18 cellular contexts compared by ENCODE assay signal in the genomic region with DNA sequence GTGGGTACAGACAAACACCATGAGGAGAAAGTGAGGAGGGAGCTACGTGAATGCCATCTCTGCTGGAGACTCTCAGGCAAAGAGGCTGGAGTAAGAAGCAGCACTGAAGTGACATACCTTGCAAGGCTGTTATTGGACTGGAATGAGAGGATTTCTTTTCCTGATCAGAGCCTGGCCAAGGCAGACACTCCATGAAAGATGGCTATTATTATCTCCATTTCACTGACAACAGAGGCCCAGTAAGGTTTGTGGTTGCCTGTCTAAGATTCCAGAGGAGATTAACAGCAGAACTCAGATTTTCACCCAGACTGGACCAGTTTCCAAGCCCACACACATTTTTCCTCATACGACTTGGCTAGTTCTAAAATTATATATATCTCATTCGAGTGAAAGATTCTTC.
DNase-seq lines count a peak whose midpoint lies in the region; ATAC-seq and TF ChIP-seq lines count a peak whose summit lies in the region.
"Had no signal": no experiment of that assay in that cellular context is flagged by ENCODE, and none has a peak within 500 bp of the region (broad histone marks: within the 10 kb centered on the region; RNA-seq: fewer than 3 reads in every experiment).

No MANE protein-coding gene starts in this region.

- CTCF ChIA-PET in SK-N-SH (lab: Yijun Ruan, JAX): no interaction called here
- CTCF ChIA-PET in CD8-positive, alpha-beta T cell (lab: Charles Lee): no interaction called here

- H3K4me1 Mint-ChIP-seq in CD8-positive, alpha-beta T cell (ENCODE audit: low read depth): no peaks in the 10 kb centered on the region

- DNase-seq in AG20443 (ENCODE audit: low spot score) (peak; percentile 27), SK-N-SH (no peak), choroid plexus epithelial cell (ENCODE audit: low read depth) (peak; percentile 25), retinal pigment epithelial cell (ENCODE audit: low read depth) (peak; percentile 16), breast epithelium (ENCODE audit: low spot score in 2 of 2) (no peak), foreskin keratinocyte (no peak)
- no peak for DNase-seq in CD8-positive, alpha-beta T cell
- DNase-seq: Caco-2, DMS153, EL, GOT3, NCI-H1105, NCI-H2081, NCI-H446 treated with DMSO at 0.1 percent for 48 hours, Right ventricle myocardium superior had no signal

- intact Hi-C loops in CD8-positive, alpha-beta T cell (cut with DNase I, micrococcal nuclease): no loop called here
- intact Hi-C loops in breast epithelium (cut with DNase I; ENCODE audit: low total_unique reads): no loop called here

- TF ChIP-seq POLR2A in breast epithelium (IDR thresholded peaks at IDR 0.05): no peak

- no peaks in the 10 kb centered on the region for H3K4me1 ChIP-seq in SK-N-SH (ENCODE audit: control insufficient read depth in 1 of 2, insufficient read depth in 2 of 2, low read depth in 1 of 2, low read length in 1 of 2)
- no peaks in the 10 kb centered on the region for H3K4me1 ChIP-seq in CD8-positive, alpha-beta T cell (ENCODE audit: insufficient read depth, low read length)
- no peaks in the 10 kb centered on the region for H3K4me1 ChIP-seq in breast epithelium
- H3K4me1 ChIP-seq in foreskin keratinocyte: no peaks in the 10 kb centered on the region
- H3K4me1 ChIP-seq: Caco-2 had no signal

- H3K9ac ChIP-seq in SK-N-SH: no peak overlapping the region

- TF ChIP-seq EP300 in SK-N-SH (IDR thresholded peaks at IDR 0.05; ENCODE audit: borderline replicate concordance in 1 of 2, low read depth in 1 of 2, low read length in 1 of 2): no peak

- no peaks in the 10 kb centered on the region for H3K79me2 ChIP-seq in SK-N-SH (ENCODE audit: insufficient read depth)

- no peaks in the 10 kb centered on the region for H4K20me1 ChIP-seq in SK-N-SH (ENCODE audit: insufficient read depth)

- no peaks in the 10 kb centered on the region for H3K9me2 ChIP-seq in SK-N-SH

- no peak for TF ChIP-seq RAD21 in SK-N-SH (IDR thresholded peaks at IDR 0.05; ENCODE audit: low read length)

- no peaks in the 10 kb centered on the region for H3K9me3 Mint-ChIP-seq in CD8-positive, alpha-beta T cell

- ATAC-seq in CD8-positive, alpha-beta T cell: no peak
- ATAC-seq in foreskin keratinocyte: no peak
- ATAC-seq: A549, HCT116, K562 had no signal

- no peak overlapping the region for H2AFZ ChIP-seq in SK-N-SH (ENCODE audit: low read depth)

- H3K27me3 ChIP-seq in SK-N-SH (ENCODE audit: insufficient read depth): no peaks in the 10 kb centered on the region
- no peaks in the 10 kb centered on the region for H3K27me3 ChIP-seq in CD8-positive, alpha-beta T cell (ENCODE audit: insufficient read depth, low read length)
- peaks cover 0 to 7% of the 10 kb centered on the region in 2 donors for H3K27me3 ChIP-seq in breast epithelium
- no peaks in the 10 kb centered on the region for H3K27me3 ChIP-seq in foreskin keratinocyte

- no peak overlapping the region for H3K4me2 ChIP-seq in SK-N-SH
- H3K4me2 ChIP-seq: A549 had no signal

- no peak overlapping the region for H3K27ac Mint-ChIP-seq in CD8-positive, alpha-beta T cell

- TF ChIP-seq CTCF in SK-N-SH (IDR thresholded peaks at IDR 0.05) (no peak), choroid plexus epithelial cell (conservative IDR thresholded peaks at IDR 0.05; ENCODE audit: low read depth, low read length) (no peak), retinal pigment epithelial cell (conservative IDR thresholded peaks at IDR 0.05; ENCODE audit: low read depth, low read length) (no peak), breast epithelium (IDR thresholded peaks at IDR 0.05) (no peak), foreskin keratinocyte (conservative IDR thresholded peaks at IDR 0.05) (no peak)
- TF ChIP-seq CTCF in CD8-positive, alpha-beta T cell (IDR thresholded peaks at IDR 0.05): no peak

- H3K27me3 Mint-ChIP-seq in CD8-positive, alpha-beta T cell (ENCODE audit: low read depth): no peaks in the 10 kb centered on the region

- H3K27ac ChIP-seq in SK-N-SH (ENCODE audit: low read depth in 2 of 2, low read length in 1 of 2): peak overlapping the region in 1 of 2 experiments; percentile 55; a peak in 1 of 4 replicates
- no peak overlapping the region for H3K27ac ChIP-seq in CD8-positive, alpha-beta T cell (ENCODE audit: low read depth, low read length)
- no peak overlapping the region for H3K27ac ChIP-seq in breast epithelium
- H3K27ac ChIP-seq in foreskin keratinocyte: no peak overlapping the region
- H3K27ac ChIP-seq: A549 had no signal

- no peak overlapping the region for H3K4me3 ChIP-seq in SK-N-SH (ENCODE audit: low read depth in 2 of 2, low read length in 1 of 2)
- no peak overlapping the region for H3K4me3 ChIP-seq in choroid plexus epithelial cell (ENCODE audit: low read depth, low read length)
- no peak overlapping the region for H3K4me3 ChIP-seq in retinal pigment epithelial cell (ENCODE audit: low read length)
- no peak overlapping the region for H3K4me3 ChIP-seq in CD8-positive, alpha-beta T cell (ENCODE audit: low read depth, low read length)
- H3K4me3 ChIP-seq in breast epithelium: no peak overlapping the region
- H3K4me3 ChIP-seq: A549, K562 had no signal

- no peak overlapping the region for H3K4me3 Mint-ChIP-seq in CD8-positive, alpha-beta T cell

- no peaks in the 10 kb centered on the region for H3K36me3 Mint-ChIP-seq in CD8-positive, alpha-beta T cell

- 31% methylated on average over 3 of the region's 3 CpGs for WGBS in SK-N-SH (ENCODE audit: low lambda C conversion rate)

- no peaks in the 10 kb centered on the region for H3F3A ChIP-seq in SK-N-SH (replicated peaks; ENCODE audit: insufficient read depth)

- POLR2A ChIA-PET in SK-N-SH (lab: Yijun Ruan, JAX): no interaction called here
- POLR2A ChIA-PET in CD8-positive, alpha-beta T cell (lab: Charles Lee): no interaction called here

- H3K36me3 ChIP-seq in SK-N-SH (replicated peaks in 1 of 2; ENCODE audit: control insufficient read depth in 1 of 2, insufficient read depth in 2 of 2, low read length in 1 of 2): no peaks in the 10 kb centered on the region
- no peaks in the 10 kb centered on the region for H3K36me3 ChIP-seq in CD8-positive, alpha-beta T cell (ENCODE audit: insufficient read depth, low read length)
- H3K36me3 ChIP-seq in breast epithelium: no peaks in the 10 kb centered on the region

- H3K9me3 ChIP-seq in SK-N-SH (no peaks in the 10 kb centered on the region), breast epithelium (peaks cover 0 to 7% of the 10 kb centered on the region in 2 donors)
- H3K9me3 ChIP-seq in CD8-positive, alpha-beta T cell (ENCODE audit: low read length): no peaks in the 10 kb centered on the region
- H3K9me3 ChIP-seq: A549, Caco-2 had no signal

TF ChIP-seq in SK-N-SH, 30 proteins besides CTCF, POLR2A, EP300 and RAD21:
- TF ChIP-seq RXRA (IDR thresholded peaks at IDR 0.05; ENCODE audit: borderline replicate concordance, low read depth) (no peak), TCF12 (IDR thresholded peaks at IDR 0.05) (peak; percentile 33; the same call in 1 of the 2 replicates), EZH2phosphoT487 (IDR thresholded peaks at IDR 0.05; ENCODE audit: borderline replicate concordance, low read depth) (no peak), CHD2 (IDR thresholded peaks at IDR 0.05; ENCODE audit: low read length, partially characterized antibody) (no peak), ELF1 (IDR thresholded peaks at IDR 0.05) (no peak)
- TF ChIP-seq, protein P1, sequence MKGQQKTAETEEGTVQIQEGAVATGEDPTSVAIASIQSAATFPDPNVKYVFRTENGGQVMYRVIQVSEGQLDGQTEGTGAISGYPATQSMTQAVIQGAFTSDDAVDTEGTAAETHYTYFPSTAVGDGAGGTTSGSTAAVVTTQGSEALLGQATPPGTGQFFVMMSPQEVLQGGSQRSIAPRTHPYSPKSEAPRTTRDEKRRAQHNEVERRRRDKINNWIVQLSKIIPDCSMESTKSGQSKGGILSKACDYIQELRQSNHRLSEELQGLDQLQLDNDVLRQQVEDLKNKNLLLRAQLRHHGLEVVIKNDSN (IDR thresholded peaks at IDR 0.05; ENCODE audit: borderline replicate concordance, low read depth): no peak
- TF ChIP-seq, protein P2, sequence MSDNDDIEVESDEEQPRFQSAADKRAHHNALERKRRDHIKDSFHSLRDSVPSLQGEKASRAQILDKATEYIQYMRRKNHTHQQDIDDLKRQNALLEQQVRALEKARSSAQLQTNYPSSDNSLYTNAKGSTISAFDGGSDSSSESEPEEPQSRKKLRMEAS (IDR thresholded peaks at IDR 0.05; ENCODE audit: low read depth): no peak
- TF ChIP-seq, protein P3, sequence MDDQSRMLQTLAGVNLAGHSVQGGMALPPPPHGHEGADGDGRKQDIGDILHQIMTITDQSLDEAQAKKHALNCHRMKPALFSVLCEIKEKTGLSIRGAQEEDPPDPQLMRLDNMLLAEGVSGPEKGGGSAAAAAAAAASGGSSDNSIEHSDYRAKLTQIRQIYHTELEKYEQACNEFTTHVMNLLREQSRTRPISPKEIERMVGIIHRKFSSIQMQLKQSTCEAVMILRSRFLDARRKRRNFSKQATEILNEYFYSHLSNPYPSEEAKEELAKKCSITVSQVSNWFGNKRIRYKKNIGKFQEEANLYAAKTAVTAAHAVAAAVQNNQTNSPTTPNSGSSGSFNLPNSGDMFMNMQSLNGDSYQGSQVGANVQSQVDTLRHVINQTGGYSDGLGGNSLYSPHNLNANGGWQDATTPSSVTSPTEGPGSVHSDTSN (IDR thresholded peaks at IDR 0.05): 0 out of 2 replicates have a peak, but pooled peaks have one; percentile 14

Comparison
In these comparisons a context has a peak if more than half of its experiments do, and no peak if none do; other contexts are left out.
1. DNase-seq: peak in AG20443 (single experiment), choroid plexus epithelial cell (single experiment) and retinal pigment epithelial cell (single experiment); none in SK-N-SH (single experiment), CD8-positive, alpha-beta T cell (0 of 7), breast epithelium (0 of 2) and foreskin keratinocyte (0 of 2).